ENCODE assay signal across 17 cellular contexts in genomic region chr4:47532658-47533057, GRCh38. TPM values are rescaled to one million over a fixed set of nuclear protein-coding genes. Genes with fewer than 3 reads are reported as not detected.
DNase-seq lines count a peak whose midpoint lies in the region; ATAC-seq and TF ChIP-seq lines count a peak whose summit lies in the region.
"Had no signal": no experiment of that assay in that cellular context is flagged by ENCODE, and none has a peak within 500 bp of the region (broad histone marks: within the 10 kb centered on the region; RNA-seq: fewer than 3 reads in every experiment).

No MANE protein-coding gene starts in this region.

- peaks cover 46% of the 10 kb centered on the region for H3K4me1 Mint-ChIP-seq in CD8-positive, alpha-beta T cell (ENCODE audit: low read depth)
- H3K4me1 Mint-ChIP-seq in naive thymus-derived CD4-positive, alpha-beta T cell: peaks cover 32 to 54% (median 44%) of the 10 kb centered on the region in 7 donors

- peak overlapping the region; percentile 57 for H3K4me3 Mint-ChIP-seq in CD8-positive, alpha-beta T cell
- peak overlapping the region; percentile 37 to 79 (median 71) for H3K4me3 Mint-ChIP-seq in naive thymus-derived CD4-positive, alpha-beta T cell
- H3K4me3 Mint-ChIP-seq: mesothelial cell of epicardium had no signal

- H3K36me3 Mint-ChIP-seq in CD8-positive, alpha-beta T cell: peaks cover 17% of the 10 kb centered on the region
- H3K36me3 Mint-ChIP-seq in naive thymus-derived CD4-positive, alpha-beta T cell: peaks cover 4 to 44% (median 27%) of the 10 kb centered on the region in 5 donors

- dilution Hi-C loops in mammary epithelial cell (cut with HindIII; ENCODE audit: low sequenced_read_pairs): no loop called here

- BruUV-seq in mammary epithelial cell (replicated peaks; lab: Mats Ljungman, UMichigan): no TSS peak

- POLR2A ChIA-PET in CD8-positive, alpha-beta T cell (lab: Charles Lee): interaction anchor here (0.7 kb wide), 1 partner anchor 13 kb away, joined by 3 read pairs; no protein-coding TSS in a partner anchor
- POLR2A ChIA-PET in naive thymus-derived CD4-positive, alpha-beta T cell (lab: Charles Lee): interaction anchor here (1.4 kb wide), 1 partner anchor 43 kb away, joined by 4 read pairs; no protein-coding TSS in a partner anchor

- no peaks in the 10 kb centered on the region for H3K27me3 Mint-ChIP-seq in CD8-positive, alpha-beta T cell (ENCODE audit: low read depth)
- no peaks in the 10 kb centered on the region for H3K27me3 Mint-ChIP-seq in naive thymus-derived CD4-positive, alpha-beta T cell

- H2AFZ ChIP-seq in mammary epithelial cell (ENCODE audit: low read depth, low read length): no peak overlapping the region

- no peaks in the 10 kb centered on the region for H4K20me1 ChIP-seq in mammary epithelial cell (ENCODE audit: insufficient read depth, low read length)

- H3K27ac Mint-ChIP-seq in CD8-positive, alpha-beta T cell: peak overlapping the region; percentile 8
- peak overlapping the region in 7 of 9 donors; percentile 10 to 63 (median 29) for H3K27ac Mint-ChIP-seq in naive thymus-derived CD4-positive, alpha-beta T cell

- H3K9me3 ChIP-seq in CD8-positive, alpha-beta T cell (ENCODE audit: low read length): no peaks in the 10 kb centered on the region
- H3K9me3 ChIP-seq in KOPT-K1 (ENCODE audit: insufficient read depth, low read length, poor library complexity, severe bottlenecking) (peaks cover 26% of the 10 kb centered on the region), mammary epithelial cell (replicated peaks; ENCODE audit: insufficient read depth, low read length) (no peaks in the 10 kb centered on the region)
- H3K9me3 ChIP-seq in naive thymus-derived CD4-positive, alpha-beta T cell (ENCODE audit: control insufficient read depth in 2 of 3, low read length in 3 of 3): no peaks in the 10 kb centered on the region
- H3K9me3 ChIP-seq: testis had no signal

- intact Hi-C loops in CD8-positive, alpha-beta T cell (cut with DNase I, micrococcal nuclease): loop anchor here in 1 of 2 experiments (2.0 kb wide), 1 partner anchor 48 kb away; the partner anchor contains the start of gene ATP10D
- intact Hi-C loops in mammary epithelial cell (cut with micrococcal nuclease): no loop called here
- intact Hi-C loops in naive thymus-derived CD4-positive, alpha-beta T cell (cut with micrococcal nuclease): loop anchor here (5.0 kb wide), 1 partner anchor 45 kb away; the partner anchor contains the start of gene ATP10D (in 2 of the 2)

- no peak for DNase-seq in CD8-positive, alpha-beta T cell
- DNase-seq in mammary epithelial cell (no peak), NCI-H1694 treated with DMSO at 0.1 percent for 48 hours (lab: John Stamatoyannopoulos, UW) (no peak), NCI-H526 treated with DMSO at 0.1 percent for 48 hours (lab: John Stamatoyannopoulos, UW) (no peak), SHP77 treated with DMSO at 0.1 percent for 48 hours (lab: John Stamatoyannopoulos, UW) (no peak)
- no peak for DNase-seq in naive thymus-derived CD4-positive, alpha-beta T cell
- DNase-seq: activated CD4-positive, CD25-positive, alpha-beta regulatory T cell; activated T-cell treated with anti-CD3 and anti-CD28 coated beads, Interleukin-2, amount 50 U/mL, for 4 hours; foreskin keratinocyte; HCEC 1CT; NCI-H1105 treated with DMSO at 0.1 percent for 48 hours; NCI-H446 treated with DMSO at 0.1 percent for 48 hours had no signal

- H3K4me2 ChIP-seq in mammary epithelial cell (ENCODE audit: insufficient read depth, low read depth, low read length): no peak overlapping the region

- no peak overlapping the region for H3K27ac ChIP-seq in CD8-positive, alpha-beta T cell (ENCODE audit: low read depth, low read length)
- H3K27ac ChIP-seq in KOPT-K1 (ENCODE audit: low read depth, low read length, poor library complexity, severe bottlenecking): peak overlapping the region; percentile 59
- peak overlapping the region; percentile 77 for H3K27ac ChIP-seq in mammary epithelial cell (ENCODE audit: insufficient read depth, low read depth, low read length)
- no peak overlapping the region for H3K27ac ChIP-seq in naive thymus-derived CD4-positive, alpha-beta T cell (ENCODE audit: low read depth, low read length)
- H3K27ac ChIP-seq: foreskin keratinocyte, testis had no signal

- in situ Hi-C loops in mammary epithelial cell (cut with MboI; ENCODE audit: low sequenced_read_pairs in 2 of 2): no loop called here

- no peak overlapping the region for H3K9ac ChIP-seq in mammary epithelial cell (ENCODE audit: insufficient read depth, low read length)

- 37% methylated on average over 4 of the region's 4 CpGs for WGBS in mammary epithelial cell (ENCODE audit: low coverage, missing lambda C conversion rate)

- CTCF ChIA-PET in CD8-positive, alpha-beta T cell (lab: Charles Lee): no interaction called here
- CTCF ChIA-PET in mammary epithelial cell (lab: Charles Lee; ENCODE audit: low non-redundant PET): no interaction called here
- CTCF ChIA-PET in naive thymus-derived CD4-positive, alpha-beta T cell (lab: Charles Lee): interaction anchor here (0.6 kb wide), 1 partner anchor 371 kb away, joined by 3 read pairs; no protein-coding TSS in a partner anchor

- H3K36me3 ChIP-seq in CD8-positive, alpha-beta T cell (ENCODE audit: insufficient read depth, low read length): no peaks in the 10 kb centered on the region
- no peaks in the 10 kb centered on the region for H3K36me3 ChIP-seq in KOPT-K1 (ENCODE audit: insufficient read depth, low read length)
- peaks cover 15% of the 10 kb centered on the region for H3K36me3 ChIP-seq in mammary epithelial cell (ENCODE audit: insufficient read depth, low read length)
- no peaks in the 10 kb centered on the region for H3K36me3 ChIP-seq in naive thymus-derived CD4-positive, alpha-beta T cell (ENCODE audit: control insufficient read depth in 2 of 3, insufficient read depth in 3 of 3, low read length in 3 of 3)

- H3K4me3 ChIP-seq in CD8-positive, alpha-beta T cell (ENCODE audit: low read depth, low read length): no peak overlapping the region
- H3K4me3 ChIP-seq in mammary epithelial cell (replicated peaks in 1 of 3; ENCODE audit: insufficient read depth in 1 of 3, low read depth in 2 of 3, low read length in 3 of 3): no peak overlapping the region
- no peak overlapping the region for H3K4me3 ChIP-seq in naive thymus-derived CD4-positive, alpha-beta T cell (ENCODE audit: low read length)
- H3K4me3 ChIP-seq: testis had no signal

- no peak for ATAC-seq in CD8-positive, alpha-beta T cell
- no peak for ATAC-seq in naive thymus-derived CD4-positive, alpha-beta T cell
- no peak for ATAC-seq in HG03135 (IDR thresholded peaks at IDR 0.05; ENCODE audit: unreplicated experiment)
- ATAC-seq: Panc1 had no signal

- peaks cover 25% of the 10 kb centered on the region for H3K4me1 ChIP-seq in CD8-positive, alpha-beta T cell (ENCODE audit: insufficient read depth, low read length)
- peaks cover 58% of the 10 kb centered on the region for H3K4me1 ChIP-seq in mammary epithelial cell (ENCODE audit: insufficient read depth, low read length)
- H3K4me1 ChIP-seq in naive thymus-derived CD4-positive, alpha-beta T cell (ENCODE audit: control insufficient read depth in 2 of 2, insufficient read depth in 2 of 2, low read length in 2 of 2): peaks cover 25 to 42% of the 10 kb centered on the region in 2 donors

- H3K9me3 Mint-ChIP-seq in CD8-positive, alpha-beta T cell: peaks cover 6% of the 10 kb centered on the region
- peaks cover 0 to 23% (median 7%) of the 10 kb centered on the region in 11 donors for H3K9me3 Mint-ChIP-seq in naive thymus-derived CD4-positive, alpha-beta T cell

- no peak for TF ChIP-seq CTCF in CD8-positive, alpha-beta T cell (IDR thresholded peaks at IDR 0.05)
- TF ChIP-seq CTCF in mammary epithelial cell (conservative IDR thresholded peaks at IDR 0.05 in 1 of 2, IDR thresholded peaks at IDR 0.05 in 1 of 2; ENCODE audit: extremely low read depth in 1 of 2, insufficient read depth in 1 of 2, low read depth in 1 of 2, low read length in 2 of 2): no peak

- H3K27me3 ChIP-seq in CD8-positive, alpha-beta T cell (ENCODE audit: insufficient read depth, low read length): no peaks in the 10 kb centered on the region
- H3K27me3 ChIP-seq in mammary epithelial cell (ENCODE audit: insufficient read depth, low read length): no peaks in the 10 kb centered on the region
- no peaks in the 10 kb centered on the region for H3K27me3 ChIP-seq in naive thymus-derived CD4-positive, alpha-beta T cell (ENCODE audit: control insufficient read depth in 2 of 2, insufficient read depth in 2 of 2, low read length in 2 of 2)
- H3K27me3 ChIP-seq: foreskin keratinocyte, testis had no signal

- peaks cover 28% of the 10 kb centered on the region for H3K79me2 ChIP-seq in mammary epithelial cell (ENCODE audit: insufficient read depth, low read length)

RNA-seq across cellular contexts. Expression of gene ATP10D, which starts 47.6 kb away (rescaled TPM):
- 1 to 10 TPM; 2.3 to 2.4 TPM for total RNA-seq in CD8-positive, alpha-beta T cell
- 10 to 100 TPM; 71.6 to 88.4 TPM for total RNA-seq in mammary epithelial cell
- 30.2 TPM for polyA plus RNA-seq in mammary epithelial cell
- 151 TPM for polyA minus RNA-seq in mammary epithelial cell
- 10 to 100 TPM in 1 of 5 experiments, 1 to 10 TPM in 4; 3.3 to 29.0 (median 6.1) TPM for total RNA-seq in naive thymus-derived CD4-positive, alpha-beta T cell
- polyA plus RNA-seq in naive thymus-derived CD4-positive, alpha-beta T cell: 1 to 10 TPM in 1 of 2 donors, under 1 TPM in 1; 0.45 to 1.7 TPM

Comparison
In these comparisons a context has a peak if more than half of its experiments do, and no peak if none do; other contexts are left out.
1. H3K27ac ChIP-seq: peak in KOPT-K1 (single experiment) and mammary epithelial cell (single experiment); none in CD8-positive, alpha-beta T cell (single experiment) and naive thymus-derived CD4-positive, alpha-beta T cell (single experiment).